Comparison of ENCODE assay signal across 20 cellular contexts in genomic region chr4:54668031-54668611, GRCh38. TPM values are rescaled to one million over a fixed set of nuclear protein-coding genes. Genes with fewer than 3 reads are reported as not detected.
DNase-seq lines count a peak whose midpoint lies in the region; ATAC-seq and TF ChIP-seq lines count a peak whose summit lies in the region.
"Had no signal": no experiment of that assay in that cellular context is flagged by ENCODE, and none has a peak within 500 bp of the region (broad histone marks: within the 10 kb centered on the region; RNA-seq: fewer than 3 reads in every experiment).

No MANE protein-coding gene starts in this region.

- H3K4me3 Mint-ChIP-seq in GM23338 = peak overlapping the region; percentile 13; the same call in 2 of the 3 replicates
- H3K4me3 Mint-ChIP-seq in WTC11 = no peak overlapping the region; the same call in 1 of the 2 replicates
- H3K4me3 Mint-ChIP-seq: CD4-positive, alpha-beta memory T cell had no signal

- no peaks in the 10 kb centered on the region for H3K27me3 ChIP-seq in GM23338 (ENCODE audit: insufficient read depth)
- H3K27me3 ChIP-seq in mesendoderm (ENCODE audit: insufficient read depth, low read length, poor library complexity) = no peaks in the 10 kb centered on the region
- H3K27me3 ChIP-seq in esophagus squamous epithelium = peaks cover 0 to 21% (median 0%) of the 10 kb centered on the region in 4 donors
- H3K27me3 ChIP-seq in BE2C = peaks cover 21% of the 10 kb centered on the region
- H3K27me3 ChIP-seq in vagina = no peaks in the 10 kb centered on the region
- H3K27me3 ChIP-seq: BLaER1 had no signal

- no peaks in the 10 kb centered on the region for H3K27me3 Mint-ChIP-seq in GM23338 (ENCODE audit: insufficient read depth, low read depth, poor library complexity)
- no peaks in the 10 kb centered on the region for H3K27me3 Mint-ChIP-seq in WTC11 (ENCODE audit: low read depth)

- peaks cover 33% of the 10 kb centered on the region for H3K4me1 Mint-ChIP-seq in GM23338
- peaks cover 40% of the 10 kb centered on the region for H3K4me1 Mint-ChIP-seq in WTC11
- H3K4me1 Mint-ChIP-seq: CD4-positive, alpha-beta memory T cell had no signal

- H3K4me3 ChIP-seq in GM23338 (peak overlapping the region; percentile 29; the same call in 1 of the 2 replicates), mesendoderm (ENCODE audit: low read length) (no peak overlapping the region), esophagus squamous epithelium (no peak overlapping the region), BE2C (ENCODE audit: low read depth, low read length) (no peak overlapping the region), vagina (no peak overlapping the region)
- H3K4me3 ChIP-seq: A549, BLaER1, PC-9, SJCRH30 had no signal

- peaks cover 13% of the 10 kb centered on the region for H4K20me1 ChIP-seq in GM23338 (replicated peaks; ENCODE audit: insufficient read depth)
- H4K20me1 ChIP-seq: BLaER1 had no signal

- peaks cover 87% of the 10 kb centered on the region for H3K79me2 ChIP-seq in GM23338 (replicated peaks; ENCODE audit: insufficient read depth)
- H3K79me2 ChIP-seq in mesendoderm (ENCODE audit: control insufficient read depth, insufficient read depth, low read length) = no peaks in the 10 kb centered on the region

- peak overlapping the region; percentile 75 for H3K18ac ChIP-seq in mesendoderm (ENCODE audit: low read length)

- H3K9me3 Mint-ChIP-seq in GM23338 (peaks cover 2% of the 10 kb centered on the region; the same call in 1 of the 3 replicates), WTC11 (peaks cover 3% of the 10 kb centered on the region; the same call in 1 of the 2 replicates)

- DNase-seq in GM23338 (ENCODE audit: low spot score) = peak; percentile 27
- DNase-seq in Kasumi-1 (lab: John Stamatoyannopoulos, UW) = peak; percentile 88
- DNase-seq in WTC11 (ENCODE audit: low spot score) = no peak
- peak; percentile 84 for DNase-seq in mesendoderm
- no peak for DNase-seq in esophagus squamous epithelium (lab: John Stamatoyannopoulos, UW)
- no peak for DNase-seq in BE2C
- no peak for DNase-seq in vagina (ENCODE audit: extremely low spot score in 2 of 2)
- DNase-seq: Calu3; CD4-positive, alpha-beta memory T cell; GOT3; NCI-H1417; NCI-H1930; NCI-H226; NCI-H524 treated with DMSO at 0.1 percent for 48 hours; PC-9; SJCRH30 had no signal

- H3K9ac ChIP-seq in mesendoderm (ENCODE audit: low read length) = no peak overlapping the region
- H3K9ac ChIP-seq: BLaER1, KMS-11 had no signal

- no peak overlapping the region for H2BK120ac ChIP-seq in mesendoderm (ENCODE audit: low read depth, low read length)

- no CpG with 5 or more reads among the region's 6 CpGs for WGBS in mesendoderm (ENCODE audit: extremely low coverage, insufficient coverage, low lambda C conversion rate)
- 50 to 63% methylated on average over 6 of the region's 6 CpGs for WGBS in esophagus squamous epithelium, 2 donors

- POLR2A ChIA-PET in WTC11 (lab: Charles Lee) = no interaction called here

- CTCF ChIA-PET in WTC11 (lab: Charles Lee) = no interaction called here

- H4K8ac ChIP-seq in mesendoderm (ENCODE audit: low read depth, low read length) = no peak overlapping the region

- H3K9me2 ChIP-seq in GM23338 (ENCODE audit: insufficient read depth) = no peaks in the 10 kb centered on the region

- TF ChIP-seq POLR2A in esophagus squamous epithelium (IDR thresholded peaks at IDR 0.05) = no peak
- TF ChIP-seq POLR2A in vagina (IDR thresholded peaks at IDR 0.05) = no peak

- no peaks in the 10 kb centered on the region for H3K36me3 Mint-ChIP-seq in GM23338 (ENCODE audit: low read depth)
- no peaks in the 10 kb centered on the region for H3K36me3 Mint-ChIP-seq in WTC11
- H3K36me3 Mint-ChIP-seq: CD4-positive, alpha-beta memory T cell had no signal

- no peak overlapping the region for H4K5ac ChIP-seq in mesendoderm (ENCODE audit: low read length)

- H3K36me3 ChIP-seq in GM23338 (ENCODE audit: insufficient read depth) = no peaks in the 10 kb centered on the region
- H3K36me3 ChIP-seq in mesendoderm (ENCODE audit: control insufficient read depth, insufficient read depth, low read length) = no peaks in the 10 kb centered on the region
- H3K36me3 ChIP-seq in esophagus squamous epithelium = no peaks in the 10 kb centered on the region
- no peaks in the 10 kb centered on the region for H3K36me3 ChIP-seq in BE2C
- no peaks in the 10 kb centered on the region for H3K36me3 ChIP-seq in vagina
- H3K36me3 ChIP-seq: BLaER1, SJCRH30 had no signal

- no peak overlapping the region for H2AFZ ChIP-seq in GM23338
- H2AFZ ChIP-seq: PC-9 had no signal

- no peak overlapping the region for H3K23ac ChIP-seq in mesendoderm (ENCODE audit: low read length)

- peak overlapping the region; percentile 18 for H3K56ac ChIP-seq in mesendoderm (ENCODE audit: low read length)

- H3K27ac ChIP-seq in GM23338 (ENCODE audit: low read depth) (no peak overlapping the region; the same call in 1 of the 2 replicates), mesendoderm (ENCODE audit: low read depth, low read length) (peak overlapping the region; percentile 83), esophagus squamous epithelium (no peak overlapping the region), vagina (no peak overlapping the region)
- H3K27ac ChIP-seq: A549, BLaER1, KMS-11, PC-9, SJCRH30 had no signal

- intact Hi-C loops in esophagus squamous epithelium (cut with DNase I) = no loop called here
- intact Hi-C loops in vagina (cut with DNase I) = no loop called here

- H3K79me1 ChIP-seq in mesendoderm (ENCODE audit: low read length) = no peaks in the 10 kb centered on the region

- H3K4me2 ChIP-seq in GM23338 = peak overlapping the region; percentile 71
- no peak overlapping the region for H3K4me2 ChIP-seq in mesendoderm (ENCODE audit: low read length)
- H3K4me2 ChIP-seq: A549, BLaER1, KMS-11, PC-9 had no signal

- peaks cover 38% of the 10 kb centered on the region for H3K4me1 ChIP-seq in GM23338 (ENCODE audit: insufficient read depth)
- peaks cover 9% of the 10 kb centered on the region for H3K4me1 ChIP-seq in mesendoderm (ENCODE audit: control insufficient read depth, low read depth, low read length)
- H3K4me1 ChIP-seq in esophagus squamous epithelium = no peaks in the 10 kb centered on the region
- no peaks in the 10 kb centered on the region for H3K4me1 ChIP-seq in BE2C
- no peaks in the 10 kb centered on the region for H3K4me1 ChIP-seq in vagina
- H3K4me1 ChIP-seq: A549, SJCRH30 had no signal

- peak overlapping the region; percentile 57 for H2BK15ac ChIP-seq in mesendoderm (replicated peaks; ENCODE audit: low read depth)

- H2AK5ac ChIP-seq in mesendoderm (ENCODE audit: low read length) = no peak overlapping the region

- H3K9me3 ChIP-seq in esophagus squamous epithelium (no peaks in the 10 kb centered on the region), BE2C (no peaks in the 10 kb centered on the region), vagina (no peaks in the 10 kb centered on the region)
- H3K9me3 ChIP-seq: A549, BLaER1, SJCRH30 had no signal

- no peaks in the 10 kb centered on the region for H3F3A ChIP-seq in GM23338 (replicated peaks; ENCODE audit: low read depth)

- TF ChIP-seq CTCF in GM23338 (conservative IDR thresholded peaks at IDR 0.05; ENCODE audit: low read depth in 2 of 2) (no peak), WTC11 (IDR thresholded peaks at IDR 0.05) (no peak), esophagus squamous epithelium (IDR thresholded peaks at IDR 0.05) (no peak), BE2C (IDR thresholded peaks at IDR 0.05; ENCODE audit: low read depth, low read length) (no peak), vagina (IDR thresholded peaks at IDR 0.05) (no peak)

- no peak overlapping the region for H2BK5ac ChIP-seq in mesendoderm (ENCODE audit: low read length)

- no peak overlapping the region for H3K4ac ChIP-seq in mesendoderm (ENCODE audit: low read depth, low read length)

- peak; percentile 78 for ATAC-seq in GM23338
- peak; percentile 78 for ATAC-seq in WTC11
- ATAC-seq: A549, HCT116 had no signal

- H3K27ac Mint-ChIP-seq in GM23338 (peak overlapping the region; percentile 48; the same call in 1 of the 2 replicates), WTC11 (no peak overlapping the region)
- H3K27ac Mint-ChIP-seq: CD4-positive, alpha-beta memory T cell had no signal

TF ChIP-seq in GM23338, 12 proteins besides CTCF, POLR2A, EP300 and RAD21 (continues in another document):
- TF ChIP-seq JUNB (IDR thresholded peaks at IDR 0.05; ENCODE audit: unreplicated experiment) = no peak
- TF ChIP-seq ETS1 (IDR thresholded peaks at IDR 0.05) = no peak

TF ChIP-seq in WTC11, 78 proteins besides CTCF, POLR2A, EP300 and RAD21 (continues in another document):
- TF ChIP-seq ELF4 (CRISPR knock-in tag; IDR thresholded peaks at IDR 0.05; ENCODE audit: low read depth) (no peak), ZNF232 (CRISPR knock-in tag; IDR thresholded peaks at IDR 0.05) (no peak), ZNF317 (CRISPR knock-in tag; IDR thresholded peaks at IDR 0.05; ENCODE audit: borderline replicate concordance, low read depth) (no peak), ATF2 (CRISPR knock-in tag; IDR thresholded peaks at IDR 0.05; ENCODE audit: borderline replicate concordance, low read depth) (no peak), ERG (CRISPR knock-in tag; IDR thresholded peaks at IDR 0.05) (no peak)

RNA-seq across cellular contexts. Expression of gene KIT, which starts 10.4 kb away (rescaled TPM):
- total RNA-seq in GM23338 (2014; rRNA removed; shearing (Covaris generic)) = 26.8 and 28.4 TPM in 2 replicates
- polyA plus RNA-seq in GM23338 (2016; fragmentation: Nextera tagmentation; extraction: Ambion mirVana) = 8.7 and 9.0 TPM in 2 replicates
- total RNA-seq in WTC11 (2021) (20.3 to 23.3 TPM (median 20.3 TPM) in 3 replicates), esophagus squamous epithelium (10 to 100 TPM in 1 of 4 donors, 1 to 10 TPM in 2, under 1 TPM in 1; 0.61 to 36.8 (median 4.0) TPM), vagina (16.7 TPM)
- polyA plus RNA-seq in mesendoderm (2013, experiment 1 of 2) = 8.9 TPM
- polyA plus RNA-seq in mesendoderm (2013, experiment 2 of 2) = 8.0 TPM
- not detected for polyA plus RNA-seq in BE2C (2012; ENCODE audit: insufficient read depth, insufficient read length, low read depth)
- total RNA-seq: Calu3, PC-9 had no signal
- polyA plus RNA-seq: A549 had no signal

Comparison
In these comparisons a context has a peak if more than half of its experiments do, and no peak if none do; other contexts are left out.
1. DNase-seq: peak in GM23338 (single experiment), Kasumi-1 (2 of 2) and mesendoderm (single experiment); none in WTC11 (single experiment), esophagus squamous epithelium (single experiment), BE2C (single experiment) and vagina (0 of 2).